ENCODE assay signal across 8 cellular contexts in genomic region chrX:275967-276587, GRCh38. TPM values are rescaled to one million over a fixed set of nuclear protein-coding genes. Genes with fewer than 3 reads are reported as not detected.
DNase-seq lines count a peak whose midpoint lies in the region; ATAC-seq and TF ChIP-seq lines count a peak whose summit lies in the region.

No MANE protein-coding gene starts in this region.

- no peak for TF ChIP-seq RAD21 in Ishikawa (IDR thresholded peaks at IDR 0.05; ENCODE audit: low read depth)

- no peak for TF ChIP-seq CTCF in glutamatergic neuron (IDR thresholded peaks at IDR 0.05; ENCODE audit: partially characterized antibody, unreplicated experiment)

- peak overlapping the region; percentile 84 for H2AK5ac ChIP-seq in trophoblast cell (ENCODE audit: low read length)

- peak overlapping the region; percentile 95 to 100 (median 99) for H3K4me2 ChIP-seq in BLaER1 treated with 17β-estradiol and CSF1 and Interleukin-3, amounts not matched to agents 10 nM and 100 nM
- peak overlapping the region; percentile 89 for H3K4me2 ChIP-seq in trophoblast cell (ENCODE audit: low read length)

- peak overlapping the region; percentile 78 for H3K4ac ChIP-seq in trophoblast cell (ENCODE audit: low read depth, low read length)

- H3K4me1 Mint-ChIP-seq in glutamatergic neuron (ENCODE audit: low read depth, unreplicated experiment) = no peaks in the 10 kb centered on the region

- peak overlapping the region; percentile 63 for H3K4me3 Mint-ChIP-seq in glutamatergic neuron (ENCODE audit: unreplicated experiment)

- ATAC-seq in GM21423 (IDR thresholded peaks at IDR 0.05; ENCODE audit: unreplicated experiment) = peak; percentile 81

- H4K12ac ChIP-seq in trophoblast cell (ENCODE audit: low read depth, low read length) = no peak overlapping the region

- peaks cover 7% of the 10 kb centered on the region for H3K9me3 Mint-ChIP-seq in glutamatergic neuron (ENCODE audit: unreplicated experiment)

- H3K27me3 ChIP-seq in BLaER1 treated with 17β-estradiol and CSF1 and Interleukin-3, amounts not matched to agents 10 nM and 100 nM = no peaks in the 10 kb centered on the region
- no peaks in the 10 kb centered on the region for H3K27me3 ChIP-seq in trophoblast cell (ENCODE audit: insufficient read depth, low read length)

- H3K18ac ChIP-seq in trophoblast cell (ENCODE audit: low read length) = peak overlapping the region; percentile 96

- peak overlapping the region; percentile 52 for H4K8ac ChIP-seq in trophoblast cell (ENCODE audit: low read depth, low read length)

- WGBS in trophoblast cell (ENCODE audit: extremely low coverage, insufficient coverage, insufficient read length) = no CpG with 5 or more reads among the region's 36 CpGs

- H4K91ac ChIP-seq in trophoblast cell (ENCODE audit: low read depth, low read length) = peak overlapping the region; percentile 50

- peak overlapping the region; percentile 20 for H2BK12ac ChIP-seq in trophoblast cell (ENCODE audit: low read length)

- peaks cover 12% of the 10 kb centered on the region for H3K79me2 ChIP-seq in trophoblast cell (ENCODE audit: control insufficient read depth, insufficient read depth, low read length, poor library complexity)

- H2AFZ ChIP-seq in trophoblast cell (ENCODE audit: insufficient read depth, low read length, poor library complexity) = peak overlapping the region; percentile 40

- H2BK120ac ChIP-seq in trophoblast cell (ENCODE audit: insufficient read depth, low read length, poor library complexity) = peak overlapping the region; percentile 81

- H2BK5ac ChIP-seq in trophoblast cell (ENCODE audit: low read depth, low read length, poor library complexity) = peak overlapping the region; percentile 75

- H3K4me3 ChIP-seq in BLaER1 treated with 17β-estradiol and CSF1 and Interleukin-3, amounts not matched to agents 10 nM and 100 nM = peak overlapping the region; percentile 68 to 89 (median 74)
- peak overlapping the region; percentile 80 for H3K4me3 ChIP-seq in trophoblast cell (ENCODE audit: low read depth, low read length)

- peaks cover 7% of the 10 kb centered on the region for H3K27me3 Mint-ChIP-seq in glutamatergic neuron (ENCODE audit: unreplicated experiment)

- H3K14ac ChIP-seq in trophoblast cell (ENCODE audit: low read length) = peak overlapping the region; percentile 70

- TF ChIP-seq EP300 in Ishikawa (IDR thresholded peaks at IDR 0.05; ENCODE audit: borderline replicate concordance) = no peak

- H3K9ac ChIP-seq in BLaER1 treated with 17β-estradiol and CSF1 and Interleukin-3, amounts not matched to agents 10 nM and 100 nM = peak overlapping the region; percentile 73 to 90 (median 81)
- peak overlapping the region; percentile 82 for H3K9ac ChIP-seq in trophoblast cell (ENCODE audit: low read length)

- H3K79me1 ChIP-seq in trophoblast cell (ENCODE audit: low read length) = peaks cover 22% of the 10 kb centered on the region

- H3K9me3 ChIP-seq in BLaER1 treated with 17β-estradiol and CSF1 and Interleukin-3, amounts not matched to agents 10 nM and 100 nM (replicated peaks in 1 of 11) = no peaks in the 10 kb centered on the region
- peaks cover under 1% of the 10 kb centered on the region for H3K9me3 ChIP-seq in trophoblast cell (ENCODE audit: insufficient read depth, low read depth, low read length)

- H4K20me1 ChIP-seq in BLaER1 treated with 17β-estradiol and CSF1 and Interleukin-3, amounts not matched to agents 10 nM and 100 nM = peaks cover 0 to 11% (median 0%) of the 10 kb centered on the region in 11 experiments; a peak in 3 of 22 replicates

- no peak overlapping the region for H3K27ac Mint-ChIP-seq in glutamatergic neuron (ENCODE audit: unreplicated experiment)

- peak overlapping the region; percentile 75 to 90 (median 82); a peak in 21 of 22 replicates for H3K27ac ChIP-seq in BLaER1 treated with 17β-estradiol and CSF1 and Interleukin-3, amounts not matched to agents 10 nM and 100 nM
- peak overlapping the region; percentile 40 for H3K27ac ChIP-seq in trophoblast cell (ENCODE audit: low read depth, low read length)

- no peaks in the 10 kb centered on the region for H3K36me3 Mint-ChIP-seq in glutamatergic neuron (ENCODE audit: unreplicated experiment)

- DNase-seq in activated T-helper 9 cell treated with anti-CD3 and anti-CD28 coated beads, Interleukin-2, amount 50 U/mL, for 16 hours (ENCODE audit: low read depth) = peak; percentile 20
- peak; percentile 59 for DNase-seq in glutamatergic neuron
- DNase-seq in trophoblast cell = peak; percentile 84 to 88
- DNase-seq in NCI-H510A treated with DMSO at 0.1 percent for 48 hours (lab: John Stamatoyannopoulos, UW) = no peak
- DNase-seq in DMS53 treated with DMSO at 0.1 percent for 48 hours (lab: John Stamatoyannopoulos, UW; ENCODE audit: unreplicated experiment) = no peak

- no peaks in the 10 kb centered on the region for H3K36me3 ChIP-seq in BLaER1 treated with 17β-estradiol and CSF1 and Interleukin-3, amounts not matched to agents 10 nM and 100 nM
- H3K36me3 ChIP-seq in trophoblast cell (ENCODE audit: control insufficient read depth in 1 of 2, insufficient read depth in 2 of 2, low read length in 2 of 2) = no peaks in the 10 kb centered on the region

- H3K23ac ChIP-seq in trophoblast cell (ENCODE audit: low read length) = no peak overlapping the region

- peaks cover 22 to 43% (median 38%) of the 10 kb centered on the region in 10 experiments for H3K4me1 ChIP-seq in BLaER1 treated with 17β-estradiol and CSF1 and Interleukin-3, amounts not matched to agents 10 nM and 100 nM
- H3K4me1 ChIP-seq in trophoblast cell (ENCODE audit: control insufficient read depth in 1 of 2, insufficient read depth in 2 of 2, low read length in 2 of 2) = peaks cover 11 to 24% of the 10 kb centered on the region in 2 experiments

TF ChIP-seq in Ishikawa, 13 proteins besides CTCF, POLR2A, EP300 and RAD21:
- peak; percentile 36; the same call in 1 of the 2 replicates for TF ChIP-seq NFIC (IDR thresholded peaks at IDR 0.05)
- TF ChIP-seq ZBTB7A (IDR thresholded peaks at IDR 0.05; ENCODE audit: low read depth) = no peak
- TF ChIP-seq CEBPB (IDR thresholded peaks at IDR 0.05) = no peak
- TF ChIP-seq FOXM1 (IDR thresholded peaks at IDR 0.05; ENCODE audit: borderline replicate concordance, low read depth) = no peak
- TF ChIP-seq EGR1 (IDR thresholded peaks at IDR 0.05) = peak; percentile 62
- no peak for TF ChIP-seq USF1 (IDR thresholded peaks at IDR 0.05)
- peak; percentile 46; the same call in 1 of the 2 replicates for TF ChIP-seq TEAD4 (IDR thresholded peaks at IDR 0.05)
- TF ChIP-seq TCF12 (IDR thresholded peaks at IDR 0.05; ENCODE audit: low read depth) = 0 out of 2 replicates have a peak, but pooled peaks have one; percentile 14
- TF ChIP-seq TAF1 (IDR thresholded peaks at IDR 0.05; ENCODE audit: low read depth) = 0 out of 2 replicates have a peak, but pooled peaks have one; percentile 39

RNA-seq across cellular contexts. Expression of gene PLCXD1, which starts 5.1 kb away (rescaled TPM):
- total RNA-seq in glutamatergic neuron (ENCODE audit: unreplicated experiment) = 36.4 TPM
- polyA plus RNA-seq in trophoblast cell (2013) = 50.3 and 51.6 TPM in 2 replicates

RNA-seq across cellular contexts. Expression of gene GTPBP6, which starts 42.5 kb away (rescaled TPM):
- 52.3 TPM for total RNA-seq in glutamatergic neuron (ENCODE audit: unreplicated experiment)
- polyA plus RNA-seq in trophoblast cell (2013) = 30.2 and 30.6 TPM in 2 replicates

Comparison
In these comparisons a context has a peak if more than half of its experiments do, and no peak if none do; other contexts are left out.
1. DNase-seq: peak in activated T-helper 9 cell treated with anti-CD3 and anti-CD28 coated beads, Interleukin-2, amount 50 U/mL, for 16 hours (single experiment), glutamatergic neuron (single experiment) and trophoblast cell (2 of 2); none in NCI-H510A treated with DMSO at 0.1 percent for 48 hours (single experiment) and DMS53 treated with DMSO at 0.1 percent for 48 hours (single experiment).